In the genomic region with DNA sequence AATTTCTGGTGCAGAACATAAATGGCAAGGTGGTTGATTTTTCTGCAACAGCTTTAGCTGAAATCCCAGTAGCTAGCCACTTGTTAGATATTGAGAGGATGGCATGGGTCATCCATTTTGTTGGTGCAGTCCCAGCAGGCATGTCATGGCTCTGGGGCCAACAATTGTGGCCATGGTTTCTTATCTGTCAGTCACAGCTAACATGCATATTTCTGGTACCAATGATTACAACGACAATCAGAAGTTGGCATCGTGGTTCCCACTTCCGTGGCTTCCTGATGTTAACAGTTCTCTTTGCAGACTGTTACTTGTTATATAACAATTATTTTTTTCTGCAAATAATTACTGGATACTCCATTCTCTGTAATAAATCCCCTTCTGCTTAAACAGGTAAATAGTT, we compare ENCODE assay signal across 13 cellular contexts. TPM values are rescaled to one million over a fixed set of nuclear protein-coding genes. Genes with fewer than 3 reads are reported as not detected.
A peak's percentile ranks its signal among the peaks of the same experiment; 100 is the strongest.
DNase-seq lines count a peak whose midpoint lies in the region; ATAC-seq and TF ChIP-seq lines count a peak whose summit lies in the region.
"Had no signal": no experiment of that assay in that cellular context is flagged by ENCODE, and none has a peak within 500 bp of the region (broad histone marks: within the 10 kb centered on the region; RNA-seq: fewer than 3 reads in every experiment).

No MANE protein-coding gene starts in this region.

- no peak for TF ChIP-seq POLR2A in erythroblast (IDR thresholded peaks at IDR 0.05; ENCODE audit: low read length)

- peak; percentile 93 for DNase-seq in CMK (ENCODE audit: low read depth)
- DNase-seq in KG1 (lab: John Stamatoyannopoulos, UW) = peak; percentile 65
- DNase-seq in UCSD-AML1 (lab: John Stamatoyannopoulos, UW; ENCODE audit: unreplicated experiment) = peak; percentile 37
- peak; percentile 33 to 67 for DNase-seq in erythroblast (lab: John Stamatoyannopoulos, UW)
- no peak for DNase-seq in SK-N-DZ (ENCODE audit: low spot score)
- DNase-seq in SKM-1 treated with dmso at 0.1 percent for 144 hours (lab: John Stamatoyannopoulos, UW; ENCODE audit: unreplicated experiment) = no peak
- DNase-seq: CD8-positive, alpha-beta memory T cell; DMS53; GM23248 had no signal

- ATAC-seq in esophagus mucosa (no peak), GM21723 (IDR thresholded peaks at IDR 0.05; ENCODE audit: unreplicated experiment) (no peak)
- ATAC-seq: HCT116 had no signal

RNA-seq across cellular contexts. Expression of gene PRKG2, which starts 42.8 kb away (rescaled TPM):
- total RNA-seq in esophagus mucosa = 1.3 TPM
- polyA plus RNA-seq in SK-N-DZ (2014; cell fraction: cytosol; rRNA removed) = not detected in 2 replicates
- not detected in 2 replicates for polyA plus RNA-seq in SK-N-DZ (2014; cell fraction: nucleus; rRNA removed)
- total RNA-seq: A673 had no signal

Comparison
In these comparisons a context has a peak if more than half of its experiments do, and no peak if none do; other contexts are left out.
1. DNase-seq: peak in CMK (single experiment), KG1 (single experiment), UCSD-AML1 (single experiment) and erythroblast (2 of 2); none in SK-N-DZ (single experiment) and SKM-1 treated with dmso at 0.1 percent for 144 hours (single experiment).